ENCODE assay signal across 1 cellular context in genomic region chr2:165573534-165574461, GRCh38.
A peak's percentile ranks its signal among the peaks of the same experiment; 100 is the strongest.
TF ChIP-seq lines count a peak whose summit lies in the region.

No MANE protein-coding gene starts in this region.

TF ChIP-seq in HepG2, 621 proteins besides CTCF, POLR2A, EP300 and RAD21 (continued from another document and continues in another):
- TF ChIP-seq IKZF5 (CRISPR knock-in tag; IDR thresholded peaks at IDR 0.05) (no peak), SALL1 (CRISPR knock-in tag; IDR thresholded peaks at IDR 0.05) (peak; percentile 73), ZMYM4 (CRISPR knock-in tag; IDR thresholded peaks at IDR 0.05) (peak; percentile 66), HDAC1 (CRISPR knock-in tag; IDR thresholded peaks at IDR 0.05) (peak; percentile 41; the same call in 1 of the 2 replicates), TFDP2 (CRISPR knock-in tag; IDR thresholded peaks at IDR 0.05) (no peak), ISL2 (CRISPR knock-in tag; IDR thresholded peaks at IDR 0.05) (0 out of 2 replicates have a peak, but pooled peaks have one; percentile 19), POLR2AphosphoS2 (IDR thresholded peaks at IDR 0.05; ENCODE audit: low read depth, low read length) (no peak), ZNF709 (CRISPR knock-in tag; IDR thresholded peaks at IDR 0.05) (0 out of 2 replicates have a peak, but pooled peaks have one; percentile 54), HNF1B (CRISPR knock-in tag; IDR thresholded peaks at IDR 0.05) (peak; percentile 61), HOXD1 (CRISPR knock-in tag; IDR thresholded peaks at IDR 0.05) (no peak), NCOR1 (IDR thresholded peaks at IDR 0.05; ENCODE audit: borderline replicate concordance, low read length) (peak; percentile 50; the same call in 1 of the 2 replicates), ZNF670 (CRISPR knock-in tag; IDR thresholded peaks at IDR 0.05; ENCODE audit: borderline replicate concordance) (peak; percentile 44; the same call in 1 of the 2 replicates), AHDC1 (CRISPR knock-in tag; IDR thresholded peaks at IDR 0.05; ENCODE audit: borderline replicate concordance) (peak; percentile 60; the same call in 1 of the 2 replicates), TOPORS (CRISPR knock-in tag; IDR thresholded peaks at IDR 0.05) (0 out of 2 replicates have a peak, but pooled peaks have one; percentile 42), HNF4A (CRISPR knock-in tag; IDR thresholded peaks at IDR 0.05) (peak; percentile 87), PATZ1 (CRISPR knock-in tag; IDR thresholded peaks at IDR 0.05) (peak; percentile 40; the same call in 1 of the 2 replicates), HOMEZ (CRISPR knock-in tag; IDR thresholded peaks at IDR 0.05; ENCODE audit: low read depth) (peak; percentile 63; the same call in 1 of the 2 replicates), ZNF160 (CRISPR knock-in tag; IDR thresholded peaks at IDR 0.05) (no peak), FOXA3 (CRISPR knock-in tag; IDR thresholded peaks at IDR 0.05) (peak; percentile 15; the same call in 1 of the 2 replicates), GABPB1 (CRISPR knock-in tag; IDR thresholded peaks at IDR 0.05) (0 out of 2 replicates have a peak, but pooled peaks have one; percentile 16), SAP130 (CRISPR knock-in tag; IDR thresholded peaks at IDR 0.05; ENCODE audit: low read depth) (peak; percentile 27; the same call in 1 of the 2 replicates), REL (CRISPR knock-in tag; conservative IDR thresholded peaks at IDR 0.05) (no peak), NR2F1 (CRISPR knock-in tag; IDR thresholded peaks at IDR 0.05) (peak; percentile 48 to 49; a peak in 2 of 4 replicates), HMG20A (CRISPR knock-in tag; IDR thresholded peaks at IDR 0.05; ENCODE audit: borderline replicate concordance) (0 out of 2 replicates have a peak, but pooled peaks have one; percentile 16), ZNF501 (CRISPR knock-in tag; IDR thresholded peaks at IDR 0.05) (0 out of 2 replicates have a peak, but pooled peaks have one; percentile 30), NR2F6 (IDR thresholded peaks at IDR 0.05) (peak; percentile 78), NR2F6 (CRISPR knock-in tag; IDR thresholded peaks at IDR 0.05) (peak; percentile 75; the same call in 1 of the 2 replicates), ARID5B (CRISPR knock-in tag; IDR thresholded peaks at IDR 0.05) (peak; percentile 39; the same call in 1 of the 2 replicates), ZNF879 (CRISPR knock-in tag; IDR thresholded peaks at IDR 0.05) (no peak), ZNF768 (CRISPR knock-in tag; IDR thresholded peaks at IDR 0.05) (no peak), ZNF605 (CRISPR knock-in tag; IDR thresholded peaks at IDR 0.05) (0 out of 2 replicates have a peak, but pooled peaks have one; percentile 31), PRDM4 (CRISPR knock-in tag; IDR thresholded peaks at IDR 0.05; ENCODE audit: borderline replicate concordance) (no peak), HNF4G (IDR thresholded peaks at IDR 0.05; ENCODE audit: borderline replicate concordance, low read depth, low read length) (peak; percentile 82), HNF4G (CRISPR knock-in tag; IDR thresholded peaks at IDR 0.05; ENCODE audit: borderline replicate concordance, low read depth) (peak; percentile 77; the same call in 1 of the 2 replicates), SNAPC2 (CRISPR knock-in tag; IDR thresholded peaks at IDR 0.05) (peak; percentile 98), CREBL2 (CRISPR knock-in tag; IDR thresholded peaks at IDR 0.05; ENCODE audit: borderline replicate concordance) (no peak)
